Comparison of ENCODE assay signal across 14 cellular contexts in genomic region chr6:105161411-105161810, GRCh38. TPM values are rescaled to one million over a fixed set of nuclear protein-coding genes. Genes with fewer than 3 reads are reported as not detected.
A peak's percentile ranks its signal among the peaks of the same experiment; 100 is the strongest.
DNase-seq lines count a peak whose midpoint lies in the region; ATAC-seq and TF ChIP-seq lines count a peak whose summit lies in the region.
"Had no signal": no experiment of that assay in that cellular context is flagged by ENCODE, and none has a peak within 500 bp of the region (broad histone marks: within the 10 kb centered on the region; RNA-seq: fewer than 3 reads in every experiment).

No MANE protein-coding gene starts in this region.

- H3K18ac ChIP-seq in trophoblast cell (ENCODE audit: low read length): no peak overlapping the region

- H3K4ac ChIP-seq in trophoblast cell (ENCODE audit: low read depth, low read length): no peak overlapping the region

- no peak overlapping the region for H3K27ac ChIP-seq in trophoblast cell (ENCODE audit: low read depth, low read length)
- H3K27ac ChIP-seq in upper lobe of right lung: no peak overlapping the region
- H3K27ac ChIP-seq in Peyer's patch: no peak overlapping the region
- H3K27ac ChIP-seq: BLaER1 treated with 17β-estradiol and CSF1 and Interleukin-3, amounts not matched to agents 10 nM and 100 nM had no signal

- no peak overlapping the region for H3K14ac ChIP-seq in trophoblast cell (ENCODE audit: low read length)

- H3K27ac Mint-ChIP-seq in glutamatergic neuron (ENCODE audit: unreplicated experiment): peak overlapping the region; percentile 45
- H3K27ac Mint-ChIP-seq: CD4-positive, CD25-positive, alpha-beta regulatory T cell had no signal

- peak; percentile 29 for DNase-seq in NCI-H2171 (lab: John Stamatoyannopoulos, UW)
- DNase-seq in glutamatergic neuron: no peak
- DNase-seq in trophoblast cell: peak; percentile 3 to 28
- no peak for DNase-seq in upper lobe of right lung
- no peak for DNase-seq in Peyer's patch
- no peak for DNase-seq in activated effector memory CD4-positive, alpha-beta T cell treated with Interleukin-2 at 50 U/mL for 16 hours
- DNase-seq: ACHN; Calu3; CD4-positive, CD25-positive, alpha-beta regulatory T cell; DMS 273 treated with DMSO at 0.1 percent for 48 hours; HCEC 1CT had no signal

- no peak for TF ChIP-seq POLR2A in Peyer's patch (IDR thresholded peaks at IDR 0.05)

- H4K12ac ChIP-seq in trophoblast cell (ENCODE audit: low read depth, low read length): no peak overlapping the region

- no peak overlapping the region for H3K4me3 ChIP-seq in trophoblast cell (ENCODE audit: low read depth, low read length)
- no peak overlapping the region for H3K4me3 ChIP-seq in skeletal muscle satellite cell (ENCODE audit: low read length)
- no peak overlapping the region for H3K4me3 ChIP-seq in upper lobe of right lung
- H3K4me3 ChIP-seq in Peyer's patch: no peak overlapping the region
- H3K4me3 ChIP-seq: BLaER1 treated with 17β-estradiol and CSF1 and Interleukin-3, amounts not matched to agents 10 nM and 100 nM had no signal

- H2AFZ ChIP-seq in trophoblast cell (ENCODE audit: insufficient read depth, low read length, poor library complexity): no peak overlapping the region

- no peak overlapping the region for H2BK5ac ChIP-seq in trophoblast cell (ENCODE audit: low read depth, low read length, poor library complexity)

- no peak overlapping the region for H2AK5ac ChIP-seq in trophoblast cell (ENCODE audit: low read length)

- no peak overlapping the region for H3K23ac ChIP-seq in trophoblast cell (ENCODE audit: low read length)

- H3K36me3 ChIP-seq in trophoblast cell (ENCODE audit: control insufficient read depth in 1 of 2, insufficient read depth in 2 of 2, low read length in 2 of 2) (no peaks in the 10 kb centered on the region), skeletal muscle satellite cell (ENCODE audit: insufficient read depth, low read length) (peaks cover 28% of the 10 kb centered on the region), upper lobe of right lung (no peaks in the 10 kb centered on the region), Peyer's patch (no peaks in the 10 kb centered on the region)
- H3K36me3 ChIP-seq: BLaER1 treated with 17β-estradiol and CSF1 and Interleukin-3, amounts not matched to agents 10 nM and 100 nM had no signal

- H3K9me3 ChIP-seq in trophoblast cell (ENCODE audit: insufficient read depth, low read depth, low read length) (no peaks in the 10 kb centered on the region), skeletal muscle satellite cell (replicated peaks; ENCODE audit: low read length) (no peaks in the 10 kb centered on the region), upper lobe of right lung (no peaks in the 10 kb centered on the region), Peyer's patch (no peaks in the 10 kb centered on the region)
- H3K9me3 ChIP-seq: BLaER1 treated with 17β-estradiol and CSF1 and Interleukin-3, amounts not matched to agents 10 nM and 100 nM had no signal

- H3K9me3 Mint-ChIP-seq in glutamatergic neuron (ENCODE audit: unreplicated experiment): peaks cover 2% of the 10 kb centered on the region
- H3K9me3 Mint-ChIP-seq: CD4-positive, CD25-positive, alpha-beta regulatory T cell had no signal

- H3K36me3 Mint-ChIP-seq in glutamatergic neuron (ENCODE audit: unreplicated experiment): no peaks in the 10 kb centered on the region
- H3K36me3 Mint-ChIP-seq: CD4-positive, CD25-positive, alpha-beta regulatory T cell had no signal

- ATAC-seq in GM21515 (IDR thresholded peaks at IDR 0.05; ENCODE audit: unreplicated experiment): no peak
- no peak for ATAC-seq in upper lobe of right lung

- H3K4me2 ChIP-seq in trophoblast cell (ENCODE audit: low read length) (no peak overlapping the region), skeletal muscle satellite cell (ENCODE audit: low read length) (peak overlapping the region; percentile 30)
- H3K4me2 ChIP-seq: BLaER1 treated with 17β-estradiol and CSF1 and Interleukin-3, amounts not matched to agents 10 nM and 100 nM had no signal

- no peaks in the 10 kb centered on the region for H3K27me3 ChIP-seq in trophoblast cell (ENCODE audit: insufficient read depth, low read length)
- no peaks in the 10 kb centered on the region for H3K27me3 ChIP-seq in skeletal muscle satellite cell (ENCODE audit: control insufficient read depth, insufficient read depth, low read length)
- H3K27me3 ChIP-seq in upper lobe of right lung: no peaks in the 10 kb centered on the region
- H3K27me3 ChIP-seq in Peyer's patch: no peaks in the 10 kb centered on the region
- H3K27me3 ChIP-seq: BLaER1 treated with 17β-estradiol and CSF1 and Interleukin-3, amounts not matched to agents 10 nM and 100 nM had no signal

- TF ChIP-seq CTCF in glutamatergic neuron (IDR thresholded peaks at IDR 0.05; ENCODE audit: partially characterized antibody, unreplicated experiment) (no peak), upper lobe of right lung (IDR thresholded peaks at IDR 0.05) (no peak), Peyer's patch (IDR thresholded peaks at IDR 0.05) (no peak)

- intact Hi-C loops in upper lobe of right lung (cut with DNase I): no loop called here

- H3K4me1 Mint-ChIP-seq in glutamatergic neuron (ENCODE audit: low read depth, unreplicated experiment): peaks cover 32% of the 10 kb centered on the region
- H3K4me1 Mint-ChIP-seq: CD4-positive, CD25-positive, alpha-beta regulatory T cell had no signal

- no CpG with 5 or more reads among the region's 4 CpGs for WGBS in trophoblast cell (ENCODE audit: extremely low coverage, insufficient coverage, insufficient read length)

- H3K79me1 ChIP-seq in trophoblast cell (ENCODE audit: low read length): peaks cover 1% of the 10 kb centered on the region

- H4K91ac ChIP-seq in trophoblast cell (ENCODE audit: low read depth, low read length): no peak overlapping the region

- no peak overlapping the region for H2BK12ac ChIP-seq in trophoblast cell (ENCODE audit: low read length)

- no peak overlapping the region for H2BK120ac ChIP-seq in trophoblast cell (ENCODE audit: insufficient read depth, low read length, poor library complexity)

- H3K27me3 Mint-ChIP-seq in glutamatergic neuron (ENCODE audit: unreplicated experiment): no peaks in the 10 kb centered on the region

- H3K4me1 ChIP-seq in trophoblast cell (ENCODE audit: control insufficient read depth in 1 of 2, insufficient read depth in 2 of 2, low read length in 2 of 2) (no peaks in the 10 kb centered on the region), skeletal muscle satellite cell (ENCODE audit: control insufficient read depth, insufficient read depth, low read length) (peaks cover 44% of the 10 kb centered on the region), upper lobe of right lung (no peaks in the 10 kb centered on the region), Peyer's patch (no peaks in the 10 kb centered on the region)

- H3K9ac ChIP-seq in trophoblast cell (ENCODE audit: low read length) (no peak overlapping the region), skeletal muscle satellite cell (ENCODE audit: low read depth, low read length) (no peak overlapping the region)
- H3K9ac ChIP-seq: BLaER1 treated with 17β-estradiol and CSF1 and Interleukin-3, amounts not matched to agents 10 nM and 100 nM had no signal

- no peak overlapping the region for H4K8ac ChIP-seq in trophoblast cell (ENCODE audit: low read depth, low read length)

- no peaks in the 10 kb centered on the region for H3K79me2 ChIP-seq in trophoblast cell (ENCODE audit: control insufficient read depth, insufficient read depth, low read length, poor library complexity)

- no peak overlapping the region for H3K4me3 Mint-ChIP-seq in glutamatergic neuron (ENCODE audit: unreplicated experiment)
- H3K4me3 Mint-ChIP-seq: CD4-positive, CD25-positive, alpha-beta regulatory T cell had no signal

RNA-seq across cellular contexts. Expression of gene POPDC3, which starts 18.4 kb away (rescaled TPM):
- total RNA-seq in glutamatergic neuron (ENCODE audit: unreplicated experiment): 10.9 TPM
- polyA plus RNA-seq in trophoblast cell (2013): 0.36 and 0.41 TPM in 2 replicates
- 26.2 and 30.2 TPM in 2 replicates for total RNA-seq in skeletal muscle satellite cell (2012; rRNA removed)
- 1.9 TPM for total RNA-seq in upper lobe of right lung
- total RNA-seq in Peyer's patch: not detected
- total RNA-seq: CD4-positive, CD25-positive, alpha-beta regulatory T cell had no signal
- polyA plus RNA-seq: CD4-positive, CD25-positive, alpha-beta regulatory T cell had no signal

Comparison
In these comparisons a context has a peak if more than half of its experiments do, and no peak if none do; other contexts are left out.
1. DNase-seq: peak in NCI-H2171 (single experiment) and trophoblast cell (2 of 2); none in glutamatergic neuron (single experiment), upper lobe of right lung (single experiment), Peyer's patch (0 of 3) and activated effector memory CD4-positive, alpha-beta T cell treated with Interleukin-2 at 50 U/mL for 16 hours (single experiment).